10 cellular contexts compared by ENCODE assay signal in genomic region chr2:64748561-64748960, GRCh38.
DNase-seq lines count a peak whose midpoint lies in the region; ATAC-seq and TF ChIP-seq lines count a peak whose summit lies in the region.
"Had no signal": no experiment of that assay in that cellular context is flagged by ENCODE, and none has a peak within 500 bp of the region (broad histone marks: within the 10 kb centered on the region; RNA-seq: fewer than 3 reads in every experiment).

No MANE protein-coding gene starts in this region.

- peaks cover 16 to 23% (median 17%) of the 10 kb centered on the region in 3 donors for H3K4me1 Mint-ChIP-seq in naive B cell

- intact Hi-C loops in heart right ventricle (cut with DNase I) (loop anchor here in 3 of 10 donors (5.0 to 10.0 kb wide), 3 partner anchors 84 to 91 kb away; no protein-coding TSS in a partner anchor), left ventricle myocardium superior (cut with micrococcal nuclease) (loop anchor here (10.0 kb wide), 1 partner anchor 94 kb away; the partner anchor contains the start of gene SERTAD2)

- H3K27ac Mint-ChIP-seq in naive B cell = peak overlapping the region in 3 of 6 donors; percentile 4 to 45 (median 39)

- peak overlapping the region in 6 of 8 donors; percentile 16 to 99 (median 86) for H3K4me3 Mint-ChIP-seq in naive B cell

- in situ Hi-C loops in astrocyte of the cerebellum (cut with HindIII; ENCODE audit: low sequenced_read_pairs) = no loop called here

- H3K36me3 ChIP-seq in heart right ventricle = no peaks in the 10 kb centered on the region
- no peaks in the 10 kb centered on the region for H3K36me3 ChIP-seq in upper lobe of left lung

- H3K27ac ChIP-seq in heart right ventricle (peak overlapping the region in 8 of 10 donors; percentile 19 to 100 (median 96)), upper lobe of left lung (peak overlapping the region; percentile 93 to 99 (median 96))

- H3K27me3 Mint-ChIP-seq in naive B cell = no peaks in the 10 kb centered on the region

- TF ChIP-seq EP300 in upper lobe of left lung (IDR thresholded peaks at IDR 0.05) = no peak

- peaks cover 0 to 34% (median 19%) of the 10 kb centered on the region in 9 donors for H3K4me1 ChIP-seq in heart right ventricle
- H3K4me1 ChIP-seq in upper lobe of left lung = peaks cover 14 to 24% (median 19%) of the 10 kb centered on the region in 4 donors

- ATAC-seq in heart right ventricle (no peak), left ventricle myocardium superior (no peak), naive B cell (ENCODE audit: low read depth in 2 of 2) (no peak), upper lobe of left lung (ENCODE audit: low FRiP score in 2 of 2) (no peak), HG02759 (IDR thresholded peaks at IDR 0.05; ENCODE audit: unreplicated experiment) (no peak), GM18511 (IDR thresholded peaks at IDR 0.05; ENCODE audit: unreplicated experiment) (no peak)

- H3K9me3 ChIP-seq in heart right ventricle = no peaks in the 10 kb centered on the region
- H3K9me3 ChIP-seq in upper lobe of left lung = no peaks in the 10 kb centered on the region

- no peaks in the 10 kb centered on the region for H3K36me3 Mint-ChIP-seq in naive B cell

- no peaks in the 10 kb centered on the region for H3K9me3 Mint-ChIP-seq in naive B cell

- 67 to 68% methylated on average over 2 of the region's 2 CpGs for WGBS in heart right ventricle, 2 donors
- WGBS in upper lobe of left lung, 2 donors = 65 to 73% methylated on average over 2 of the region's 2 CpGs

- H3K27me3 ChIP-seq in heart right ventricle (no peaks in the 10 kb centered on the region), upper lobe of left lung (no peaks in the 10 kb centered on the region)

- TF ChIP-seq CTCF in heart right ventricle (IDR thresholded peaks at IDR 0.05) = no peak
- no peak for TF ChIP-seq CTCF in astrocyte of the cerebellum (IDR thresholded peaks at IDR 0.05; ENCODE audit: low read depth, low read length, missing control alignments)
- TF ChIP-seq CTCF in upper lobe of left lung (IDR thresholded peaks at IDR 0.05) = no peak

- no peak for TF ChIP-seq POLR2A in upper lobe of left lung (IDR thresholded peaks at IDR 0.05)

- DNase-seq in heart right ventricle (no peak), left ventricle myocardium superior (no peak), astrocyte of the cerebellum (ENCODE audit: low read depth) (no peak), naive B cell (no peak), upper lobe of left lung (no peak), NCI-H345 (lab: John Stamatoyannopoulos, UW) (no peak)
- DNase-seq: central memory CD4-positive, alpha-beta T cell; SW 1271 had no signal

- H3K4me3 ChIP-seq in heart right ventricle (no peak overlapping the region), astrocyte of the cerebellum (ENCODE audit: low read depth, low read length) (peak overlapping the region; percentile 6), upper lobe of left lung (no peak overlapping the region)
